ENCODE assay signal across 8 cellular contexts in the genomic region with DNA sequence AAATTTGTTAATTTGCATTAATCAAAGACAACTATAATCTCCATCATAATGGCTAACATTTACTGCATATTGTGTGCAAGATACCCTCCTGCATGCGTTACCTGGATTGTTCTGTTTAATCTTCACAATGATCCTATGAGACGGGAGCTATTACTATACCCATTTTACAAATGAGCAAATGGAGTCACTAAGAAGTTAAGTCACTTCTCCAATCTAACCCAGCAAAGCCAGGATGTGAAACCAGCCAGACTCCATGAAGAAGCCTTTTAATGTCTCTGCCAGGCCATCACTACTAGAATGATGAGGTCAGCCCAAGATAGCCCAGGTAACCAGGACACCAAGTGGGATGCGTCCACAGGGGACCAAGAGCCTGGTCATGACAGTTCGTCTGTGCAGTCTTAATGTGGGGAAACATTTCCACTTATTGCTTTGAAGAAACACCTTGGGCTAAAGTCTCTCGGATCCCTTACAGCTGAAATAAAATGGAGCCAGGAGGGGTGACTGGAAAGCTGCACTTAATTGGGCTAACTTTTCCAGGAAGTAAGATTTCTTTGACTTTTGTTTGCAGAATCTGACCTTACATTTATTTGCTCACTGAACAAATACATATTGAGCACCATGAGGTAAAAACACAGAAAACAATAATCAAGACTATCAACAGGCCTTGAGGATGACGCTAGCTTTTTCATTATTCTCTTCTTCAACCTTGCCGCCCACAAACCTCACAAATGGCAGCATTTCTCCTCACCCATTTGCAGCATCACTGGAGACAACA. TPM values are rescaled to one million over a fixed set of nuclear protein-coding genes. Genes with fewer than 3 reads are reported as not detected.
DNase-seq lines count a peak whose midpoint lies in the region; ATAC-seq and TF ChIP-seq lines count a peak whose summit lies in the region.

No MANE protein-coding gene starts in this region.

- peaks cover 14% of the 10 kb centered on the region for H3K4me1 Mint-ChIP-seq in activated naive CD4-positive, alpha-beta T cell treated with anti-CD3 and anti-CD28 coated beads for 36 hours (ENCODE audit: low read depth)
- H3K4me1 Mint-ChIP-seq in stimulated activated memory B cell treated with anti-CD40 and anti-IgM and Interleukin-4, amounts not matched to agents 10 μg/mL and 1 μg/mL and 100 μg/mL, for 72 hours, result peaks cover 24% of the 10 kb centered on the region

- 0 out of 2 replicates have a peak, but pooled peaks cover 9% of the 10 kb centered on the region for H4K20me1 ChIP-seq in OCI-LY3 (ENCODE audit: insufficient read depth, low read length)

- H3K9me3 ChIP-seq in OCI-LY3 (ENCODE audit: insufficient read depth, low read length), result no peaks in the 10 kb centered on the region
- H3K9me3 ChIP-seq in effector memory CD4-positive, alpha-beta T cell (ENCODE audit: control insufficient read depth, low read length), result no peaks in the 10 kb centered on the region

- H3K4me1 ChIP-seq in OCI-LY3 (ENCODE audit: low read length), result peaks cover 10% of the 10 kb centered on the region
- H3K4me1 ChIP-seq in effector memory CD4-positive, alpha-beta T cell (ENCODE audit: control insufficient read depth, insufficient read depth, low read length, poor library complexity, severe bottlenecking), result peaks cover 5% of the 10 kb centered on the region

- H3K36me3 Mint-ChIP-seq in activated naive CD4-positive, alpha-beta T cell treated with anti-CD3 and anti-CD28 coated beads for 36 hours (ENCODE audit: low read depth), result peaks cover 9% of the 10 kb centered on the region
- no peaks in the 10 kb centered on the region for H3K36me3 Mint-ChIP-seq in stimulated activated memory B cell treated with anti-CD40 and anti-IgM and Interleukin-4, amounts not matched to agents 10 μg/mL and 1 μg/mL and 100 μg/mL, for 72 hours

- H2AFZ ChIP-seq in OCI-LY3 (ENCODE audit: low read depth, low read length), result 0 out of 2 replicates have a peak overlapping the region, but pooled peaks have one; percentile 82

- H3K9ac ChIP-seq in OCI-LY3 (ENCODE audit: low read length), result peak overlapping the region; percentile 97; the same call in 1 of the 2 replicates

- H3K27me3 ChIP-seq in OCI-LY3 (ENCODE audit: low read depth, low read length), result no peaks in the 10 kb centered on the region
- no peaks in the 10 kb centered on the region for H3K27me3 ChIP-seq in effector memory CD4-positive, alpha-beta T cell (replicated peaks; ENCODE audit: control insufficient read depth, insufficient read depth, low read length, poor library complexity, severe bottlenecking)

- peaks cover 38% of the 10 kb centered on the region for H3K79me2 ChIP-seq in OCI-LY3 (ENCODE audit: low read length)

- intact Hi-C loops in activated naive CD4-positive, alpha-beta T cell treated with anti-CD3 and anti-CD28 coated beads for 36 hours (cut with micrococcal nuclease), result loop anchor here (2.0 to 5.0 kb wide), 3 partner anchors 67 to 350 kb away; a partner anchor contains a TSS

- H3K36me3 ChIP-seq in OCI-LY3 (replicated peaks; ENCODE audit: low read depth, low read length), result peaks cover 16% of the 10 kb centered on the region
- no peaks in the 10 kb centered on the region for H3K36me3 ChIP-seq in effector memory CD4-positive, alpha-beta T cell (ENCODE audit: control insufficient read depth, insufficient read depth, low read length)

- no peak for TF ChIP-seq CTCF in OCI-LY3 (IDR thresholded peaks at IDR 0.05; ENCODE audit: low read depth, low read length)

- peaks cover 10% of the 10 kb centered on the region for H3K27me3 Mint-ChIP-seq in activated naive CD4-positive, alpha-beta T cell treated with anti-CD3 and anti-CD28 coated beads for 36 hours (ENCODE audit: low read depth)
- no peaks in the 10 kb centered on the region for H3K27me3 Mint-ChIP-seq in stimulated activated memory B cell treated with anti-CD40 and anti-IgM and Interleukin-4, amounts not matched to agents 10 μg/mL and 1 μg/mL and 100 μg/mL, for 72 hours

- H3K4me2 ChIP-seq in OCI-LY3 (ENCODE audit: low read length), result peak overlapping the region; percentile 87

- H3K4me3 ChIP-seq in OCI-LY3 (ENCODE audit: low read length), result peak overlapping the region; percentile 94
- peak overlapping the region; percentile 83 for H3K4me3 ChIP-seq in effector memory CD4-positive, alpha-beta T cell (ENCODE audit: insufficient read depth, low read depth, low read length, poor library complexity, severe bottlenecking)

- no peak overlapping the region for H3K27ac Mint-ChIP-seq in activated naive CD4-positive, alpha-beta T cell treated with anti-CD3 and anti-CD28 coated beads for 36 hours
- H3K27ac Mint-ChIP-seq in stimulated activated memory B cell treated with anti-CD40 and anti-IgM and Interleukin-4, amounts not matched to agents 10 μg/mL and 1 μg/mL and 100 μg/mL, for 72 hours, result peak overlapping the region; percentile 90

- no peak overlapping the region for H3K27ac ChIP-seq in OCI-LY3 (ENCODE audit: low read length)
- no peak overlapping the region for H3K27ac ChIP-seq in effector memory CD4-positive, alpha-beta T cell (ENCODE audit: insufficient read depth, low read length, poor library complexity, severe bottlenecking)

- CTCF ChIA-PET in activated naive CD4-positive, alpha-beta T cell treated with anti-CD3 and anti-CD28 coated beads for 36 hours (lab: Charles Lee), result interaction anchor here (1.2 kb wide), 1 partner anchor 60 kb away, joined by 3 read pairs; no protein-coding TSS in a partner anchor

- no peak for ATAC-seq in stimulated activated memory B cell treated with anti-CD40 and anti-IgM and Interleukin-4, amounts not matched to agents 10 μg/mL and 1 μg/mL and 100 μg/mL, for 72 hours
- ATAC-seq in HG03097 (IDR thresholded peaks at IDR 0.05; ENCODE audit: low FRiP score, unreplicated experiment), result no peak

- H3K4me3 Mint-ChIP-seq in activated naive CD4-positive, alpha-beta T cell treated with anti-CD3 and anti-CD28 coated beads for 36 hours, result peak overlapping the region; percentile 94
- peak overlapping the region; percentile 84 for H3K4me3 Mint-ChIP-seq in stimulated activated memory B cell treated with anti-CD40 and anti-IgM and Interleukin-4, amounts not matched to agents 10 μg/mL and 1 μg/mL and 100 μg/mL, for 72 hours

- no peaks in the 10 kb centered on the region for H3K9me3 Mint-ChIP-seq in activated naive CD4-positive, alpha-beta T cell treated with anti-CD3 and anti-CD28 coated beads for 36 hours
- no peaks in the 10 kb centered on the region for H3K9me3 Mint-ChIP-seq in stimulated activated memory B cell treated with anti-CD40 and anti-IgM and Interleukin-4, amounts not matched to agents 10 μg/mL and 1 μg/mL and 100 μg/mL, for 72 hours

- no peak for DNase-seq in activated naive CD4-positive, alpha-beta T cell treated with anti-CD3 and anti-CD28 coated beads for 36 hours
- no peak for DNase-seq in activated naive CD4-positive, alpha-beta T cell treated with Interleukin-2 at 50 U/mL for 16 hours
- no peak for DNase-seq in effector memory CD4-positive, alpha-beta T cell
- DNase-seq in ureter (ENCODE audit: low spot score) (no peak), NCI-H2196 (lab: John Stamatoyannopoulos, UW; ENCODE audit: unreplicated experiment) (no peak)

RNA-seq across cellular contexts. Expression of a gene that starts 0.9 kb away (rescaled TPM):
- total RNA-seq in activated naive CD4-positive, alpha-beta T cell treated with anti-CD3 and anti-CD28 coated beads for 36 hours, result 10 to 100 TPM; 41.8 to 45.0 TPM
- 0.99 TPM for total RNA-seq in ureter

Comparison
In these comparisons a context has a peak if more than half of its experiments do, and no peak if none do; other contexts are left out.
1. RNA of a gene that starts 0.9 kb away (total RNA-seq): 41.8 to 45.0 TPM in activated naive CD4-positive, alpha-beta T cell treated with anti-CD3 and anti-CD28 coated beads for 36 hours; 0.99 TPM in ureter (single experiment); every median in the first group is over 10 times any median in the second.